Comparison of ENCODE assay signal across 9 cellular contexts in genomic region chr16:68356249-68356918, GRCh38. TPM values are rescaled to one million over a fixed set of nuclear protein-coding genes. Genes with fewer than 3 reads are reported as not detected.
DNase-seq lines count a peak whose midpoint lies in the region; ATAC-seq, FAIRE-seq and TF ChIP-seq lines count a peak whose summit lies in the region.
"Had no signal": no experiment of that assay in that cellular context is flagged by ENCODE, and none has a peak within 500 bp of the region (broad histone marks: within the 10 kb centered on the region; RNA-seq: fewer than 3 reads in every experiment).

No MANE protein-coding gene starts in this region.

- CTCF ChIA-PET in K562 (lab: Yijun Ruan, JAX; ENCODE audit: low intra/inter-chr PET ratio) = no interaction called here

- no peaks in the 10 kb centered on the region for H3F3A ChIP-seq in smooth muscle cell (ENCODE audit: low read depth)

- no peak overlapping the region for H2AFZ ChIP-seq in K562 (ENCODE audit: low read depth, low read length)
- no peak overlapping the region for H2AFZ ChIP-seq in smooth muscle cell (ENCODE audit: low read depth)

- H3K9me1 ChIP-seq in K562 (ENCODE audit: control insufficient read depth, insufficient read depth, low read length) = no peaks in the 10 kb centered on the region

- H3K27me3 ChIP-seq in K562 (ENCODE audit: control insufficient read depth in 2 of 2, insufficient read depth in 2 of 2, low read length in 2 of 2) (no peaks in the 10 kb centered on the region), smooth muscle cell (ENCODE audit: low read depth) (no peaks in the 10 kb centered on the region), breast epithelium (no peaks in the 10 kb centered on the region)
- H3K27me3 ChIP-seq: upper lobe of left lung had no signal

- no peak overlapping the region for H3K4me3 ChIP-seq in K562
- H3K4me3 ChIP-seq in smooth muscle cell = no peak overlapping the region
- no peak overlapping the region for H3K4me3 ChIP-seq in breast epithelium

- intact Hi-C loops in K562 (cut with micrococcal nuclease) = no loop called here
- intact Hi-C loops in breast epithelium (cut with DNase I; ENCODE audit: low total_unique reads) = no loop called here

- BruUV-seq in K562 (replicated peaks; lab: Mats Ljungman, UMichigan) = no TSS peak

- H3K4me1 ChIP-seq in K562 (replicated peaks in 1 of 2; ENCODE audit: control insufficient read depth in 2 of 2, insufficient read depth in 2 of 2, low read length in 2 of 2) (peaks cover 0 to 21% of the 10 kb centered on the region in 2 experiments; a peak in 1 of 5 replicates), smooth muscle cell (ENCODE audit: low read depth) (no peaks in the 10 kb centered on the region), breast epithelium (no peaks in the 10 kb centered on the region)

- ATAC-seq in GM18909 (IDR thresholded peaks at IDR 0.05; ENCODE audit: poor library complexity, unreplicated experiment) (peak; percentile 81), HG03064 (IDR thresholded peaks at IDR 0.05; ENCODE audit: low read depth, unreplicated experiment) (peak; percentile 71), K562 (no peak)

- DNase-seq in T-helper 9 cell (peak; percentile 59), K562 (ENCODE audit: extremely low read depth in 1 of 4, low spot score in 3 of 4) (no peak), smooth muscle cell (lab: John Stamatoyannopoulos, UW; ENCODE audit: unreplicated experiment) (no peak), erythroblast (lab: John Stamatoyannopoulos, UW) (no peak), breast epithelium (ENCODE audit: low spot score in 2 of 2) (no peak)
- peak; percentile 34 to 50 for DNase-seq in stimulated activated CD8-positive, alpha-beta memory T cell treated with anti-CD3 and anti-CD28 coated beads, Interleukin-2, amount 100 ng/mL, for 1 hour (ENCODE audit: low read depth in 2 of 2)

- H3K36me3 ChIP-seq in K562 (ENCODE audit: control insufficient read depth, insufficient read depth, low read length) (peaks cover 67% of the 10 kb centered on the region; the same call in 2 of the 3 replicates), smooth muscle cell (ENCODE audit: low read depth) (no peaks in the 10 kb centered on the region), breast epithelium (peaks cover 3% of the 10 kb centered on the region)

- H3K27ac ChIP-seq in K562 (ENCODE audit: extremely low read depth, low read depth, low read length) (no peak overlapping the region), smooth muscle cell (ENCODE audit: low read depth) (no peak overlapping the region), breast epithelium (no peak overlapping the region)
- H3K27ac ChIP-seq: upper lobe of left lung had no signal

- H3K4me2 ChIP-seq in K562 (ENCODE audit: insufficient read depth, low read length) (no peak overlapping the region), smooth muscle cell (no peak overlapping the region)

- H3K9me3 ChIP-seq in K562 (replicated peaks; ENCODE audit: control insufficient read depth, insufficient read depth, low read depth, low read length) (no peaks in the 10 kb centered on the region), smooth muscle cell (replicated peaks; ENCODE audit: low read depth) (no peaks in the 10 kb centered on the region), breast epithelium (no peaks in the 10 kb centered on the region)
- H3K9me3 ChIP-seq: upper lobe of left lung had no signal

- no peaks in the 10 kb centered on the region for H3K79me2 ChIP-seq in K562 (ENCODE audit: control insufficient read depth, insufficient read depth, low read length)
- H3K79me2 ChIP-seq in smooth muscle cell (ENCODE audit: low read depth) = no peaks in the 10 kb centered on the region

- H3K9ac ChIP-seq in K562 (ENCODE audit: insufficient read depth in 1 of 2, low read depth in 2 of 2, low read length in 2 of 2) (no peak overlapping the region), smooth muscle cell (ENCODE audit: low read depth) (no peak overlapping the region)

- POLR2A ChIA-PET in K562 (lab: Yijun Ruan, JAX) = interaction anchor here (0.6 to 1.3 kb wide), 4 partner anchors 9 to 378 kb away, joined by 3 to 6 read pairs (median 4); no protein-coding TSS in a partner anchor

- in situ Hi-C loops in K562 (cut with MboI) = no loop called here

- TF ChIP-seq CTCF in K562 (IDR thresholded peaks at IDR 0.05 in 2 of 3, conservative IDR thresholded peaks at IDR 0.05 in 1 of 3; ENCODE audit: insufficient read depth in 2 of 3, low read depth in 1 of 3, low read length in 3 of 3) (no peak), smooth muscle cell (IDR thresholded peaks at IDR 0.05; ENCODE audit: borderline replicate concordance, insufficient read depth, poor library complexity, severe bottlenecking) (no peak), breast epithelium (IDR thresholded peaks at IDR 0.05) (no peak)

- no peak for TF ChIP-seq EP300 in K562 (IDR thresholded peaks at IDR 0.05; ENCODE audit: low read length)

- H4K20me1 ChIP-seq in K562 (replicated peaks; ENCODE audit: control insufficient read depth, insufficient read depth, low read length) (no peaks in the 10 kb centered on the region), smooth muscle cell (ENCODE audit: low read depth) (no peaks in the 10 kb centered on the region)

- no peak for TF ChIP-seq RAD21 in K562 (CRISPR knock-in tag; conservative IDR thresholded peaks at IDR 0.05 in 1 of 2, IDR thresholded peaks at IDR 0.05 in 1 of 2)

- 90% methylated on average over 22 of the region's 28 CpGs for WGBS in K562 (ENCODE audit: insufficient coverage, low coverage, missing lambda C conversion rate)
- 98% methylated on average over 28 of the region's 28 CpGs for WGBS in smooth muscle cell (ENCODE audit: low lambda C conversion rate)

- FAIRE-seq in K562 (lab: Jason Lieb, UNC) = no peak

- TF ChIP-seq POLR2A in K562 (conservative IDR thresholded peaks at IDR 0.05) (no peak), erythroblast (IDR thresholded peaks at IDR 0.05; ENCODE audit: low read length) (no peak), breast epithelium (IDR thresholded peaks at IDR 0.05) (no peak)

RNA-seq across cellular contexts. Expression of gene PRMT7, which starts 45.6 kb away (rescaled TPM):
- total RNA-seq in K562 (2011; cell fraction: chromatin; rRNA removed; ENCODE audit: low replicate concordance) = 222 and 419 TPM in 2 replicates
- total RNA-seq in K562 (2011; cell fraction: nucleolus; rRNA removed) = 230 and 239 TPM in 2 replicates
- total RNA-seq in K562 (2011; cell fraction: nucleoplasm; rRNA removed) = 180 and 199 TPM in 2 replicates
- total RNA-seq in K562 (2014; rRNA removed) = 78.3 and 90.2 TPM in 2 replicates
- 48.0 and 56.7 TPM in 2 replicates for total RNA-seq in K562 (2014; rRNA removed; fragmentation: Illumina TruSeq; extraction: Trizol)
- total RNA-seq in K562 (2015; rRNA removed; fragmentation: Illumina TruSeq; extraction: Trizol) = 69.7 and 73.1 TPM in 2 replicates
- 78.6 and 79.4 TPM in 2 replicates for total RNA-seq in K562 (2021)
- polyA plus RNA-seq in K562 (2011; rRNA removed) = 69.9 and 74.1 TPM in 2 replicates
- polyA plus RNA-seq in K562 (2011; cell fraction: cytosol; rRNA removed) = 63.9 and 89.3 TPM in 2 replicates
- polyA plus RNA-seq in K562 (2011; cell fraction: nucleus; rRNA removed) = 335 and 470 TPM in 2 replicates
- 59.7 and 71.7 TPM in 2 replicates for polyA plus RNA-seq in K562 (2012)
- 66.6 and 85.9 TPM in 2 replicates for polyA plus RNA-seq in K562 (2014; fragmentation: Illumina TruSeq; extraction: Trizol)
- polyA plus RNA-seq in K562 (2014; fragmentation: Nextera tagmentation; extraction: Ambion mirVana) = 10 to 100 TPM in 1 of 2 experiments, 1 to 10 TPM in 1; 6.4 to 12.6 TPM
- 83.7 and 88.8 TPM in 2 replicates for polyA plus RNA-seq in K562 (2014; rRNA removed)
- 70.0 and 109 TPM in 2 replicates for polyA minus RNA-seq in K562 (2011; rRNA and poly(A)+ RNA removed)
- polyA minus RNA-seq in K562 (2011; cell fraction: cytosol; rRNA and poly(A)+ RNA removed) = 49.6 and 60.8 TPM in 2 replicates
- 92.9 and 103 TPM in 2 replicates for polyA minus RNA-seq in K562 (2011; cell fraction: nucleus; rRNA and poly(A)+ RNA removed)
- 16.3 and 22.1 TPM in 2 replicates for total RNA-seq in smooth muscle cell
- polyA plus RNA-seq in smooth muscle cell = 19.7 and 25.4 TPM in 2 replicates
- total RNA-seq in breast epithelium = 10 to 100 TPM; 38.4 to 53.4 (median 41.0) TPM

RNA-seq across cellular contexts. Expression of gene SLC7A6OS, which starts 45.6 kb away (rescaled TPM):
- total RNA-seq in K562 (2011; cell fraction: chromatin; rRNA removed; ENCODE audit: low replicate concordance) = 26.2 and 38.5 TPM in 2 replicates
- total RNA-seq in K562 (2011; cell fraction: nucleolus; rRNA removed) = 20.0 and 22.3 TPM in 2 replicates
- total RNA-seq in K562 (2011; cell fraction: nucleoplasm; rRNA removed) = 30.6 and 38.6 TPM in 2 replicates
- total RNA-seq in K562 (2014; rRNA removed) = 16.5 and 18.7 TPM in 2 replicates
- total RNA-seq in K562 (2014; rRNA removed; fragmentation: Illumina TruSeq; extraction: Trizol) = 17.6 and 17.8 TPM in 2 replicates
- 21.1 and 23.6 TPM in 2 replicates for total RNA-seq in K562 (2015; rRNA removed; fragmentation: Illumina TruSeq; extraction: Trizol)
- 22.1 and 24.3 TPM in 2 replicates for total RNA-seq in K562 (2021)
- 14.0 and 17.2 TPM in 2 replicates for polyA plus RNA-seq in K562 (2011; rRNA removed)
- polyA plus RNA-seq in K562 (2011; cell fraction: cytosol; rRNA removed) = 7.5 and 8.8 TPM in 2 replicates
- 27.5 and 29.9 TPM in 2 replicates for polyA plus RNA-seq in K562 (2011; cell fraction: nucleus; rRNA removed)
- polyA plus RNA-seq in K562 (2012) = 11.1 and 12.5 TPM in 2 replicates
- 16.6 and 18.7 TPM in 2 replicates for polyA plus RNA-seq in K562 (2014; fragmentation: Illumina TruSeq; extraction: Trizol)
- 1 to 10 TPM; 2.7 to 4.5 TPM for polyA plus RNA-seq in K562 (2014; fragmentation: Nextera tagmentation; extraction: Ambion mirVana)
- polyA plus RNA-seq in K562 (2014; rRNA removed) = 15.5 and 25.3 TPM in 2 replicates
- 16.2 and 16.7 TPM in 2 replicates for polyA minus RNA-seq in K562 (2011; rRNA and poly(A)+ RNA removed)
- polyA minus RNA-seq in K562 (2011; cell fraction: cytosol; rRNA and poly(A)+ RNA removed) = 4.7 and 6.0 TPM in 2 replicates
- polyA minus RNA-seq in K562 (2011; cell fraction: nucleus; rRNA and poly(A)+ RNA removed) = 12.8 and 18.1 TPM in 2 replicates
- total RNA-seq in smooth muscle cell = 8.3 and 9.6 TPM in 2 replicates
- polyA plus RNA-seq in smooth muscle cell = 13.2 and 13.9 TPM in 2 replicates
- 10 to 100 TPM; 16.4 to 18.6 (median 16.5) TPM for total RNA-seq in breast epithelium

Comparison
In these comparisons a context has a peak if more than half of its experiments do, and no peak if none do; other contexts are left out.
1. DNase-seq: peak in T-helper 9 cell (single experiment) and stimulated activated CD8-positive, alpha-beta memory T cell treated with anti-CD3 and anti-CD28 coated beads, Interleukin-2, amount 100 ng/mL, for 1 hour (2 of 2); none in K562 (0 of 4), smooth muscle cell (single experiment), erythroblast (0 of 2) and breast epithelium (0 of 2).